In the genomic region with DNA sequence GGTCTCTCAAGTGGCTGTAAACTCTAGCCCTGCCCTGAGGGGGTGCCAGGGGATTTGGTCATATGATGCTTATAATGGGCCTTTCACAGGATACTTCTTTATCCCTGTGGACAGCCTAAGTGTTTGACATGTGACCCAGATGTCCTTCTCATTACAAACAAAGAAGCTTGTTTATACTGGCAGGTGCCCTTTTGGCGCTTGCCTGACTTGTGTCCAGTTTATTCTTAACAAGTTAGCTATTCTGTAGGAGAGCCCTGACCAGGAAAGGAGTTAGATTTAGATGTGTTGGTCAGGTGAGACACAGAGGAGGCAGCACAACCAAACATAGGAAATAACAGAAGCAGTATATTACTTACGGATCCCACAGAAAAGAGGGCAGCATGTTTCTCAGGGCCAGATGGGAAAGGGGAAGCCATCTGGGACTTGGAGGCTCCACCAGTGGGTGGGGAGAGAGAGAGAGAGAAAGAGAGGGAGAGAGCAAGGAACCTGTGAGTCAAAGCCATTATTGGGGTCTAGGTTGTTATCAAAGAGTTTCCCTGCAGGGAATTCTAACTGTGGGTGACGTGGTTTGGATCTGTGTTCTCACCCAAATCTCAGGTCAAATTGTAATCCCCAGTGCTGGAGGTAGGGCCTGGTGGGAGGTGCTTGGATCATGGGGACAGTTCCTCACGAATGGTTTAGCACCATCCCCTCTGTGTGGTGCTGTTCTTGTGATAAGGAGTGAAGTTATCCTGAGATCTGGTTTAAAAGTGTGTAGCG, we compare ENCODE assay signal across 28 cellular contexts. TPM values are rescaled to one million over a fixed set of nuclear protein-coding genes. Genes with fewer than 3 reads are reported as not detected.
DNase-seq lines count a peak whose midpoint lies in the region; ATAC-seq, FAIRE-seq and TF ChIP-seq lines count a peak whose summit lies in the region.
"Had no signal": no experiment of that assay in that cellular context is flagged by ENCODE, and none has a peak within 500 bp of the region (broad histone marks: within the 10 kb centered on the region; RNA-seq: fewer than 3 reads in every experiment).

No MANE protein-coding gene starts in this region.

- TF ChIP-seq CTCF in C4-2B (conservative IDR thresholded peaks at IDR 0.05): no peak

- no peak for FAIRE-seq in GM19239 (lab: Jason Lieb, UNC)
- FAIRE-seq: GM18507, H1, islet of Langerhans had no signal

- H3K27ac ChIP-seq in C4-2B: peak overlapping the region; percentile 7; the same call in 1 of the 2 replicates
- H3K27ac ChIP-seq: BLaER1 treated with 17β-estradiol and CSF1 and Interleukin-3, amounts not matched to agents 10 nM and 100 nM; cardiac muscle cell; parathyroid adenoma; sigmoid colon; tibial artery had no signal

- in situ Hi-C loops in Caki2 (cut with HindIII; ENCODE audit: low pct_unique_long_range_greater_than_20kb, low sequenced_read_pairs): no loop called here
- in situ Hi-C loops in SK-MEL-5 (cut with HindIII; ENCODE audit: low pct_unique_long_range_greater_than_20kb, low sequenced_read_pairs): no loop called here

- DNase-seq in Caki2 (ENCODE audit: low read depth) (peak; percentile 2), SK-MEL-5 (ENCODE audit: low read depth, low spot score) (peak; percentile 76), left lobe of liver (ENCODE audit: low spot score) (no peak), GM19239 (ENCODE audit: insufficient read length, low spot score) (no peak)
- DNase-seq in stimulated activated CD4-positive, alpha-beta T cell treated with anti-CD3 and anti-CD28 coated beads, Interleukin-1b, Interleukin-23, amount 100 ng/mL, for 48 hours: no peak
- DNase-seq: activated CD4-positive, alpha-beta T cell treated with anti-CD3 and anti-CD28 coated beads for 48 hours; activated naive CD4-positive, alpha-beta T cell treated with Interleukin-2 at 50 U/mL for 16 hours; activated T-cell treated with anti-CD3 and anti-CD28 coated beads, Interleukin-2, amount 50 U/mL, for 72 hours; amniotic stem cell; DMS153; left ventricle myocardium superior; NCI-H1048; NCI-H187; SIG-M5; sigmoid colon; T-cell; tibial artery had no signal

- peak; percentile 96 for ATAC-seq in left lobe of liver
- no peak for ATAC-seq in SK-N-SH treated with all-trans-retinoic acid at 6 μM for 48 hours
- ATAC-seq in GM18861 (IDR thresholded peaks at IDR 0.05; ENCODE audit: unreplicated experiment): no peak
- ATAC-seq: activated T-cell treated with anti-CD3 and anti-CD28 coated beads, Interleukin-2, amount 50 U/mL, for 72 hours; left ventricle myocardium superior; natural killer cell treated with Interleukin-12 subunit alpha and Interleukin-12 subunit beta and Interleukin-15 and Interleukin-18, amount 100 ng/mL, for 72 hours; Panc1; T-cell had no signal

TF ChIP-seq in SK-N-SH treated with all-trans-retinoic acid at 6 μM for 48 hours, 23 proteins besides CTCF, POLR2A, EP300 and RAD21:
- TF ChIP-seq, protein P1, sequence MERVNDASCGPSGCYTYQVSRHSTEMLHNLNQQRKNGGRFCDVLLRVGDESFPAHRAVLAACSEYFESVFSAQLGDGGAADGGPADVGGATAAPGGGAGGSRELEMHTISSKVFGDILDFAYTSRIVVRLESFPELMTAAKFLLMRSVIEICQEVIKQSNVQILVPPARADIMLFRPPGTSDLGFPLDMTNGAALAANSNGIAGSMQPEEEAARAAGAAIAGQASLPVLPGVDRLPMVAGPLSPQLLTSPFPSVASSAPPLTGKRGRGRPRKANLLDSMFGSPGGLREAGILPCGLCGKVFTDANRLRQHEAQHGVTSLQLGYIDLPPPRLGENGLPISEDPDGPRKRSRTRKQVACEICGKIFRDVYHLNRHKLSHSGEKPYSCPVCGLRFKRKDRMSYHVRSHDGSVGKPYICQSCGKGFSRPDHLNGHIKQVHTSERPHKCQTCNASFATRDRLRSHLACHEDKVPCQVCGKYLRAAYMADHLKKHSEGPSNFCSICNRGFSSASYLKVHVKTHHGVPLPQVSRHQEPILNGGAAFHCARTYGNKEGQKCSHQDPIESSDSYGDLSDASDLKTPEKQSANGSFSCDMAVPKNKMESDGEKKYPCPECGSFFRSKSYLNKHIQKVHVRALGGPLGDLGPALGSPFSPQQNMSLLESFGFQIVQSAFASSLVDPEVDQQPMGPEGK (CRISPR knock-in tag; IDR thresholded peaks at IDR 0.05; ENCODE audit: borderline replicate concordance): no peak
- TF ChIP-seq TCF4 (CRISPR knock-in tag; IDR thresholded peaks at IDR 0.05; ENCODE audit: borderline replicate concordance): no peak
- TF ChIP-seq PPARA (CRISPR knock-in tag; IDR thresholded peaks at IDR 0.05; ENCODE audit: borderline replicate concordance): no peak
- TF ChIP-seq ISL1 (CRISPR knock-in tag; IDR thresholded peaks at IDR 0.05): no peak
- TF ChIP-seq SNAI2 (CRISPR knock-in tag; IDR thresholded peaks at IDR 0.05): no peak
TF ChIP-seq in SK-N-SH treated with all-trans-retinoic acid at 6 μM for 48 hours: peak in this region for 0.

RNA-seq across cellular contexts. Expression of gene CCDC91, which starts 52.1 kb away (rescaled TPM):
- total RNA-seq in Caki2 (2014; rRNA removed; shearing (Covaris generic); ENCODE audit: low replicate concordance): 8.1 and 11.6 TPM in 2 replicates
- 22.7 and 36.6 TPM in 2 replicates for total RNA-seq in SK-MEL-5 (2014; rRNA removed; shearing (Covaris generic))
- polyA plus RNA-seq in SK-MEL-5 (2015; cell fraction: cytosol; rRNA removed): 21.2 and 27.9 TPM in 2 replicates
- 13.8 and 15.7 TPM in 2 replicates for polyA plus RNA-seq in SK-MEL-5 (2015; cell fraction: nucleus; rRNA removed)
- 11.9 TPM for total RNA-seq in left lobe of liver

Comparison
In these comparisons a context has a peak if more than half of its experiments do, and no peak if none do; other contexts are left out.
1. DNase-seq: peak in Caki2 (single experiment) and SK-MEL-5 (single experiment); none in left lobe of liver (single experiment), stimulated activated CD4-positive, alpha-beta T cell treated with anti-CD3 and anti-CD28 coated beads, Interleukin-1b, Interleukin-23, amount 100 ng/mL, for 48 hours (single experiment) and GM19239 (single experiment).